Comparison of ENCODE assay signal across 9 cellular contexts in the genomic region with DNA sequence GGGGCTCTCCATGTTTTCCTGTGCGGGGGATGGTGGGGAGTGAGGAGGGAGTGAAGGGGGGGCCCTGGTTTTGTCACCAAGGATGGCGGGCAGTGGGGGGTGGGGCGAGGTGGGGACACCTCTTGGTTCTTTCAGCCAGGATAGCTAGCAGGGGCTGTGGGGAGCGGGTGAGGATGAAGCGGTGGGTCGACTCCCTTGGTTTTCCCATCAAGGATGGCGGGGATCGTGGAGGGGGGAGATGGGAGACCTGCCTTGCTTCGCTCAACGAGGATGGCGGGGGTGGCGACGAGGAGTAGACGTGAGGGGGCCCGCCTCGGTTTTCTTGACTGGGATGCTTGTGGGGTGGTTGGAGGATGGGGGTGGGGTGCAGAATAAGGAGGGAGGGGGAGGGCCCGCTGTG. TPM values are rescaled to one million over a fixed set of nuclear protein-coding genes. Genes with fewer than 3 reads are reported as not detected.
DNase-seq lines count a peak whose midpoint lies in the region; TF ChIP-seq lines count a peak whose summit lies in the region.
"Had no signal": no experiment of that assay in that cellular context is flagged by ENCODE, and none has a peak within 500 bp of the region (broad histone marks: within the 10 kb centered on the region; RNA-seq: fewer than 3 reads in every experiment).

No MANE protein-coding gene starts in this region.

- intact Hi-C loops in CD4-positive, alpha-beta memory T cell (cut with micrococcal nuclease), result loop anchor here (5.0 to 10.0 kb wide), 4 partner anchors 57 to 349 kb away; partner anchors contain the start of genes HTATSF1 and MMGT1

- H3K9ac ChIP-seq in OCI-LY3 (ENCODE audit: low read length) (no peak overlapping the region; the same call in 1 of the 2 replicates), neuronal stem cell (ENCODE audit: low read depth, low read length, poor library complexity) (peak overlapping the region; percentile 44)

- H3K23ac ChIP-seq in neuronal stem cell (ENCODE audit: low read depth, low read length, poor library complexity), result no peak overlapping the region

- H3K9me3 ChIP-seq in CD4-positive, alpha-beta memory T cell (ENCODE audit: control insufficient read depth in 1 of 2, low read length in 2 of 2), result no peaks in the 10 kb centered on the region
- H3K9me3 ChIP-seq in OCI-LY3 (ENCODE audit: insufficient read depth, low read length) (no peaks in the 10 kb centered on the region), esophagus (ENCODE audit: control insufficient read depth in 2 of 2, insufficient read depth in 1 of 2, low read depth in 1 of 2, low read length in 1 of 2) (no peaks in the 10 kb centered on the region), neuronal stem cell (replicated peaks in 1 of 2; ENCODE audit: control insufficient read depth in 2 of 2, insufficient read depth in 1 of 2, low read depth in 1 of 2, low read length in 2 of 2) (no peaks in the 10 kb centered on the region)
- H3K9me3 ChIP-seq: pancreas had no signal

- no peaks in the 10 kb centered on the region for H3K36me3 Mint-ChIP-seq in CD4-positive, alpha-beta memory T cell

- no peak overlapping the region for H2BK120ac ChIP-seq in neuronal stem cell (ENCODE audit: low read depth, low read length)

- H3K18ac ChIP-seq in neuronal stem cell (ENCODE audit: low read length), result no peak overlapping the region

- TF ChIP-seq CTCF in OCI-LY3 (IDR thresholded peaks at IDR 0.05; ENCODE audit: low read depth, low read length), result no peak

- H2BK12ac ChIP-seq in neuronal stem cell (ENCODE audit: low read length), result no peak overlapping the region

- H3K4me1 Mint-ChIP-seq in CD4-positive, alpha-beta memory T cell, result peaks cover 24 to 57% (median 41%) of the 10 kb centered on the region in 4 donors

- H3K79me2 ChIP-seq in OCI-LY3 (ENCODE audit: low read length), result no peaks in the 10 kb centered on the region

- peak overlapping the region in 6 of 7 donors; percentile 19 to 89 (median 60) for H3K27ac Mint-ChIP-seq in CD4-positive, alpha-beta memory T cell

- no peak overlapping the region for H2AK5ac ChIP-seq in neuronal stem cell (ENCODE audit: low read depth, low read length)

- no peak overlapping the region for H2BK5ac ChIP-seq in neuronal stem cell (ENCODE audit: low read length)

- peaks cover 33% of the 10 kb centered on the region for H3K4me1 ChIP-seq in CD4-positive, alpha-beta memory T cell (ENCODE audit: insufficient read depth, low read length)
- no peaks in the 10 kb centered on the region for H3K4me1 ChIP-seq in OCI-LY3 (ENCODE audit: low read length)
- H3K4me1 ChIP-seq in esophagus (ENCODE audit: control insufficient read depth in 2 of 2, insufficient read depth in 2 of 2, low read length in 1 of 2), result no peaks in the 10 kb centered on the region
- H3K4me1 ChIP-seq in neuronal stem cell (ENCODE audit: control insufficient read depth in 2 of 2, insufficient read depth in 1 of 2, low read depth in 1 of 2, low read length in 2 of 2), result no peaks in the 10 kb centered on the region
- H3K4me1 ChIP-seq: pancreas had no signal

- CTCF ChIA-PET in CD4-positive, alpha-beta memory T cell (lab: Charles Lee; ENCODE audit: partially characterized antibody), result no interaction called here

- no peaks in the 10 kb centered on the region for H3K79me1 ChIP-seq in neuronal stem cell (ENCODE audit: low read depth, low read length)

- H3K14ac ChIP-seq in neuronal stem cell (ENCODE audit: low read length), result no peak overlapping the region

- no peak overlapping the region for H2BK15ac ChIP-seq in neuronal stem cell (ENCODE audit: low read length)

- H3K27me3 Mint-ChIP-seq in CD4-positive, alpha-beta memory T cell, result no peaks in the 10 kb centered on the region

- DNase-seq in CD4-positive, alpha-beta memory T cell, result no peak
- DNase-seq in neuronal stem cell (ENCODE audit: low spot score), result no peak
- DNase-seq in NCI-H345 treated with DMSO at 0.1 percent for 48 hours (lab: John Stamatoyannopoulos, UW; ENCODE audit: unreplicated experiment), result no peak
- DNase-seq in activated effector memory CD4-positive, alpha-beta T cell treated with anti-CD3 and anti-CD28 coated beads, Interleukin-2, amount 50 U/mL, for 16 hours, result no peak
- no peak for DNase-seq in AML-193 (lab: John Stamatoyannopoulos, UW)
- no peak for DNase-seq in NCI-H1436 (lab: John Stamatoyannopoulos, UW)

- peak overlapping the region; percentile 68 to 79 (median 76) for H3K4me3 Mint-ChIP-seq in CD4-positive, alpha-beta memory T cell

- H2AFZ ChIP-seq in OCI-LY3 (ENCODE audit: low read depth, low read length) (0 out of 2 replicates have a peak overlapping the region, but pooled peaks have one; percentile 45), neuronal stem cell (ENCODE audit: low read length) (peak overlapping the region; percentile 93)

- H4K8ac ChIP-seq in neuronal stem cell (ENCODE audit: low read depth, low read length), result no peak overlapping the region

- no peaks in the 10 kb centered on the region for H3K27me3 ChIP-seq in CD4-positive, alpha-beta memory T cell (ENCODE audit: insufficient read depth, low read length)
- H3K27me3 ChIP-seq in OCI-LY3 (ENCODE audit: low read depth, low read length) (peaks cover 4% of the 10 kb centered on the region; the same call in 1 of the 2 replicates), esophagus (ENCODE audit: control insufficient read depth in 1 of 2, insufficient read depth in 2 of 2, low read length in 2 of 2) (no peaks in the 10 kb centered on the region), neuronal stem cell (ENCODE audit: control insufficient read depth in 3 of 3, insufficient read depth in 3 of 3, low read depth in 1 of 3, low read length in 3 of 3) (peaks cover 0 to 31% (median 2%) of the 10 kb centered on the region in 3 experiments)

- 5 to 29% methylated on average over 17 of the region's 17 CpGs for WGBS in esophagus, 2 donors
- WGBS in neuronal stem cell (ENCODE audit: extremely low coverage in 2 of 2, insufficient read length in 2 of 2, insufficient replicate concordance in 1 of 2), 2 donors, result no CpG with 5 or more reads among the region's 17 CpGs

- peak overlapping the region; percentile 50 for H3K4me2 ChIP-seq in OCI-LY3 (ENCODE audit: low read length)
- H3K4me2 ChIP-seq in neuronal stem cell (ENCODE audit: insufficient read depth, low read length, poor library complexity, severe bottlenecking), result peak overlapping the region; percentile 49

- no peak overlapping the region for H3K4ac ChIP-seq in neuronal stem cell (ENCODE audit: low read length)

- no peaks in the 10 kb centered on the region for H3K9me3 Mint-ChIP-seq in CD4-positive, alpha-beta memory T cell

- no peak overlapping the region for H4K91ac ChIP-seq in neuronal stem cell (ENCODE audit: low read depth, low read length, poor library complexity)

- H3K4me3 ChIP-seq in CD4-positive, alpha-beta memory T cell (ENCODE audit: low read length in 2 of 2), result peak overlapping the region in 1 of 2 donors; percentile 32
- H3K4me3 ChIP-seq in OCI-LY3 (ENCODE audit: low read length), result peak overlapping the region; percentile 75
- H3K4me3 ChIP-seq in esophagus (ENCODE audit: low read depth in 1 of 2, low read length in 2 of 2), result peak overlapping the region; percentile 43 to 61
- peak overlapping the region; percentile 48 to 94 for H3K4me3 ChIP-seq in neuronal stem cell (ENCODE audit: low read length in 2 of 2)

- no peaks in the 10 kb centered on the region for H4K20me1 ChIP-seq in OCI-LY3 (ENCODE audit: insufficient read depth, low read length)

- no peaks in the 10 kb centered on the region for H3K36me3 ChIP-seq in CD4-positive, alpha-beta memory T cell (ENCODE audit: insufficient read depth, low read length)
- H3K36me3 ChIP-seq in OCI-LY3 (replicated peaks; ENCODE audit: low read depth, low read length) (no peaks in the 10 kb centered on the region), esophagus (ENCODE audit: control insufficient read depth in 2 of 2, insufficient read depth in 2 of 2, low read length in 1 of 2) (no peaks in the 10 kb centered on the region), neuronal stem cell (replicated peaks in 1 of 2; ENCODE audit: control insufficient read depth in 2 of 2, insufficient read depth in 2 of 2, low read length in 2 of 2) (no peaks in the 10 kb centered on the region)
- H3K36me3 ChIP-seq: pancreas had no signal

- H3K27ac ChIP-seq in CD4-positive, alpha-beta memory T cell (ENCODE audit: low read depth, low read length), result peak overlapping the region; percentile 35
- no peak overlapping the region for H3K27ac ChIP-seq in OCI-LY3 (ENCODE audit: low read length)
- H3K27ac ChIP-seq in esophagus (ENCODE audit: low read depth in 2 of 2, low read length in 1 of 2), result peak overlapping the region; percentile 63 to 73
- no peak overlapping the region for H3K27ac ChIP-seq in neuronal stem cell (replicated peaks; ENCODE audit: low read length)

- POLR2A ChIA-PET in CD4-positive, alpha-beta memory T cell (lab: Charles Lee; ENCODE audit: partially characterized antibody), result no interaction called here

RNA-seq across cellular contexts. Expression of gene FHL1, which starts 0.6 kb away (rescaled TPM):
- total RNA-seq in CD4-positive, alpha-beta memory T cell, result 10 to 100 TPM; 32.3 to 32.8 TPM
- 10 to 100 TPM; 55.5 to 58.3 TPM for polyA plus RNA-seq in CD4-positive, alpha-beta memory T cell
- 100 to 1,000 TPM in 1 of 2 donors, 10 to 100 TPM in 1; 70.7 to 127 TPM for polyA plus RNA-seq in esophagus
- polyA plus RNA-seq in neuronal stem cell (2013, experiment 1 of 2), result 97.7 TPM
- polyA plus RNA-seq in neuronal stem cell (2013, experiment 2 of 2), result 104 TPM

Comparison
In these comparisons a context has a peak if more than half of its experiments do, and no peak if none do; other contexts are left out.
1. H3K27ac ChIP-seq: peak in CD4-positive, alpha-beta memory T cell (single experiment) and esophagus (2 of 2); none in OCI-LY3 (single experiment) and neuronal stem cell (single experiment).